ENCODE assay signal across 18 cellular contexts in the genomic region with DNA sequence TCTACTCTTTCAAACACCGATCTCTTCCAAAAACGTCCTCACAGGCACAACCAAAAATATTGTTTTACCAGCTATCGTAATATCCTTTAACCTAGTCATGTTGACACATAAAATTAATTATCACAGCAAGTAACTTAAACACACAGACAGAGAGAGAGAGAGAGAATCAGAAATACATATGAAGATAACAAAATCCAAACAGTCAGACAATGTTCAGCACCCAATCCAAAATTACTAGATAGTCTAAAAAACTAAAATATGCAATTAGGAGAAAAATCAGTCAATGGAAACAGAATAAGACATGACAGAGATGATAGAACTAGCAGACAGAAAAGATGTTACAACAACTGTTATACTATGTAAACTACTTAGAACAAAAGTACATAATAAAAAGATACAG.
DNase-seq lines count a peak whose midpoint lies in the region; ATAC-seq, FAIRE-seq and TF ChIP-seq lines count a peak whose summit lies in the region.
"Had no signal": no experiment of that assay in that cellular context is flagged by ENCODE, and none has a peak within 500 bp of the region (broad histone marks: within the 10 kb centered on the region; RNA-seq: fewer than 3 reads in every experiment).

No MANE protein-coding gene starts in this region.

- H3K27ac ChIP-seq in heart right ventricle: no peak overlapping the region
- H3K27ac ChIP-seq: 22Rv1; BLaER1 treated with 17β-estradiol and CSF1 and Interleukin-3, amounts not matched to agents 10 nM and 100 nM; C4-2B had no signal

- no peaks in the 10 kb centered on the region for H3K27me3 ChIP-seq in adipocyte (replicated peaks; ENCODE audit: control insufficient read depth, insufficient read depth, low read length)
- no peaks in the 10 kb centered on the region for H3K27me3 ChIP-seq in heart right ventricle
- H3K27me3 ChIP-seq: BLaER1 treated with 17β-estradiol and CSF1 and Interleukin-3, amounts not matched to agents 10 nM and 100 nM had no signal

- 87 to 91% methylated on average over 3 of the region's 3 CpGs for WGBS in heart right ventricle, 2 donors

- DNase-seq in adipocyte (ENCODE audit: low read depth): no peak
- DNase-seq in frontal cortex (ENCODE audit: low spot score in 2 of 2): no peak
- no peak for DNase-seq in T-helper 1 cell
- no peak for DNase-seq in heart right ventricle
- DNase-seq: ACHN; Caco-2; Calu3; CD4-positive, alpha-beta T cell; CD8-positive, alpha-beta T cell; DMS79 treated with DMSO at 0.1 percent for 48 hours; GF-D8 had no signal

- no peak overlapping the region for H3K9ac ChIP-seq in adipocyte (ENCODE audit: low read length)
- H3K9ac ChIP-seq: BLaER1 treated with 17β-estradiol and CSF1 and Interleukin-3, amounts not matched to agents 10 nM and 100 nM had no signal

- intact Hi-C loops in heart right ventricle (cut with DNase I): no loop called here

- H3K36me3 ChIP-seq in adipocyte (ENCODE audit: control insufficient read depth, insufficient read depth, low read length, severe bottlenecking) (no peaks in the 10 kb centered on the region), heart right ventricle (no peaks in the 10 kb centered on the region)

- TF ChIP-seq CTCF in heart right ventricle (IDR thresholded peaks at IDR 0.05): no peak

- H3K9me3 ChIP-seq in adipocyte (ENCODE audit: control insufficient read depth, low read length) (peaks cover 5% of the 10 kb centered on the region), heart right ventricle (peaks cover 0 to 15% (median 0%) of the 10 kb centered on the region in 11 donors)
- H3K9me3 ChIP-seq: Caco-2 had no signal

- ATAC-seq in GM18867 (IDR thresholded peaks at IDR 0.05; ENCODE audit: unreplicated experiment): no peak
- no peak for ATAC-seq in heart right ventricle
- ATAC-seq: CD8-positive, alpha-beta T cell had no signal

- H3K4me3 ChIP-seq in adipocyte (ENCODE audit: low read length) (peak overlapping the region; percentile 37), heart right ventricle (no peak overlapping the region)
- H3K4me3 ChIP-seq: BLaER1 treated with 17β-estradiol and CSF1 and Interleukin-3, amounts not matched to agents 10 nM and 100 nM had no signal

- FAIRE-seq in A204.1 (lab: Jason Lieb, UNC): peak; percentile 51
- FAIRE-seq in frontal cortex (lab: Jason Lieb, UNC): peak; percentile 54
- FAIRE-seq: G401.6, GM12891 had no signal

- peaks cover 10% of the 10 kb centered on the region for H3K4me1 ChIP-seq in adipocyte (ENCODE audit: control insufficient read depth, insufficient read depth, low read length)
- peaks cover 0 to 17% (median 0%) of the 10 kb centered on the region in 9 donors for H3K4me1 ChIP-seq in heart right ventricle
- H3K4me1 ChIP-seq: Caco-2 had no signal
